Comparison of ENCODE assay signal across 8 cellular contexts in the genomic region with DNA sequence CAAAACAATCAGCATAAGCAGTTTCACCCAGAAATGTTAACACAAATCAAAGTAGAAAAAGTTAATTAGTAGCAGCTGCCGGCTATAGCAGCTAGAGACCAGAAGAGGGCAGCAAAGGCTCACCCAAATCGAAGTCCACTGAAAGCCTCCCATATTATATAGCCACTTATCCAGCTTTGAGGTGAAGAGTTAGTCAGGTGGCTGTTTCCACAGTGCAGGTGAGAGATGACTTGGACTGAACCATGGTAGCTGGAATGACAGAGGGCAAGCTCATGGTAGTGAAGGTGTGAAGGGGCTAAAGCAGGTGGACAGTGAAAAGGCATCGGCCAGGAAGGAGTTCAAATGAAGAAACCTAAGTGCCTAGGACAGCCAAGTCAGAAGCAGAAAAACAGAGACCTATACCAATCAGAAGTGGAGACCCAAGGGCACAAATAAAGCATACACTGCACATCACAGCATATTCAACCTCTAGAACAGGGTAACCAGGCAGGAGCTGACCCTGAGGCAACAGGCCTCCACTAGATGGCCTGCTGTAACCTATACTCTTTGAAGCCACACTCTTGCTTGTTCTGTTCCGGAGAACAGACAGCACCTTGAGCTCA. TPM values are rescaled to one million over a fixed set of nuclear protein-coding genes. Genes with fewer than 3 reads are reported as not detected.
A peak's percentile ranks its signal among the peaks of the same experiment; 100 is the strongest.
DNase-seq lines count a peak whose midpoint lies in the region; ATAC-seq lines count a peak whose summit lies in the region.

No MANE protein-coding gene starts in this region.

- peak; percentile 46 for DNase-seq in Caki2 (ENCODE audit: low read depth)
- DNase-seq in NCI-H526 treated with DMSO at 0.1 percent for 48 hours (lab: John Stamatoyannopoulos, UW): peak; percentile 48
- peak; percentile 40 to 59 for DNase-seq in activated CD4-positive, alpha-beta T cell treated with anti-CD3 and anti-CD28 coated beads, Interleukin-2, amount 50 U/mL, for 48 hours
- peak; percentile 38 for DNase-seq in effector CD4-positive, alpha-beta T cell
- DNase-seq in lung microvascular endothelial cell (ENCODE audit: low read depth in 2 of 2): peak; percentile 68 to 83
- peak; percentile 23 to 35 for DNase-seq in stimulated activated CD8-positive, alpha-beta memory T cell treated with anti-CD3 and anti-CD28 coated beads, Interleukin-15, amount 100 ng/mL, for 4 hours (ENCODE audit: low read depth in 2 of 2)

- peak; percentile 61 for ATAC-seq in HG02870 (IDR thresholded peaks at IDR 0.05; ENCODE audit: unreplicated experiment)
- no peak for ATAC-seq in GM18502 (IDR thresholded peaks at IDR 0.05; ENCODE audit: poor library complexity, unreplicated experiment)

- in situ Hi-C loops in Caki2 (cut with HindIII; ENCODE audit: low pct_unique_long_range_greater_than_20kb, low sequenced_read_pairs): no loop called here

RNA-seq across cellular contexts. Expression of a gene that starts 7.2 kb away (rescaled TPM):
- total RNA-seq in Caki2 (2014; rRNA removed; shearing (Covaris generic); ENCODE audit: low replicate concordance): 3.2 and 6.9 TPM in 2 replicates
- 17.2 and 21.0 TPM in 2 replicates for total RNA-seq in lung microvascular endothelial cell
